ENCODE assay signal across 17 cellular contexts in the genomic region with DNA sequence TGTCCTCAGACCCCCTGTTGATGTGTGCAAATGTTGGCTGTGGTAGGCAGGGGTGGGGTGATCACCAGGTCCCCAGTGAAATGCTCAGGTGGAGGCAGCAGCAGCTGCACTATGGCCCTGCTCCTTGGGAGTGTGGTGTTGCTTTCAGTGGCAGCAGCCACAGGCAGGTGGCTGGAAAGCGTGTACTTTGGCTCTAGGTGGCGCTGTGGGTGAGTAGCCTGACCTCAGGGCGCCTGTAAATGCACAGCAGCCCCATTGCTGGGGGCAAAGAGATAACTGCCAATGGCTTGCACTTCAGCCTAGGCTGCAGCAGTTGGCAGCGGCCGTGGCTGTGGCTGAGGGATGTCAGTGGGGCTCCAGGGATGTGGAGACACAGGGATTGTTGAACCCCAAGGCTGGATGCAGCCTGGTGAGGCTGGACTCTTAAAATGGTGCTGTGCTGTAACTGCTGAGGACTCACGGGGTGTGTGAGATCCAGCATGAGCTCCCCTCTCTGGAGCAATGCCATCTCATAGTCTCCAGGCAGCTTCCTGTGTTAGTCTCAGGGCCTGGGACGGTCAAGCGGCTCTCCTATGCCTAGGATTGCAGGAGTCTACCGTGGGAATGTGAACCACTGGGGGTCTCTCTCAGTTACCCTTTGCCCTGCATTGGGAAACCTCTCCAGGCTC.
DNase-seq lines count a peak whose midpoint lies in the region; ATAC-seq and TF ChIP-seq lines count a peak whose summit lies in the region.
"Had no signal": no experiment of that assay in that cellular context is flagged by ENCODE, and none has a peak within 500 bp of the region (broad histone marks: within the 10 kb centered on the region; RNA-seq: fewer than 3 reads in every experiment).

No MANE protein-coding gene starts in this region.

- no peak overlapping the region for H2AFZ ChIP-seq in DND-41 (ENCODE audit: low read depth, low read length)
- H2AFZ ChIP-seq in GM23338, result no peak overlapping the region
- no peak overlapping the region for H2AFZ ChIP-seq in PC-3 (ENCODE audit: low read length)

- H3K27me3 Mint-ChIP-seq in GM23338 (ENCODE audit: insufficient read depth, low read depth, poor library complexity), result no peaks in the 10 kb centered on the region
- H3K27me3 Mint-ChIP-seq: activated naive CD8-positive, alpha-beta T cell treated with anti-CD3 and anti-CD28 coated beads for 36 hours; naive thymus-derived CD8-positive, alpha-beta T cell had no signal

- H3K9me2 ChIP-seq in GM23338 (ENCODE audit: insufficient read depth), result no peaks in the 10 kb centered on the region
- H3K9me2 ChIP-seq in PC-3 (replicated peaks; ENCODE audit: low read length), result no peaks in the 10 kb centered on the region

- H3K9me3 ChIP-seq in DND-41 (ENCODE audit: insufficient read depth, low read length, severe bottlenecking), result no peaks in the 10 kb centered on the region
- 0 out of 2 replicates have a peak, but pooled peaks cover 4% of the 10 kb centered on the region for H3K9me3 ChIP-seq in PC-3 (ENCODE audit: low read length)

- no peak for DNase-seq in DND-41
- peak; percentile 71 for DNase-seq in GM23338 (ENCODE audit: low spot score)
- DNase-seq in PC-3, result no peak
- DNase-seq in iPS DF 19.7 (ENCODE audit: low read depth, low spot score), result peak; percentile 7
- DNase-seq: activated naive CD8-positive, alpha-beta T cell treated with anti-CD3 and anti-CD28 coated beads for 36 hours; heart left ventricle; left ventricle myocardium superior; naive thymus-derived CD8-positive, alpha-beta T cell; NCI-H2227 treated with DMSO at 0.1 percent for 48 hours; stomach had no signal

- H3F3A ChIP-seq in GM23338 (replicated peaks; ENCODE audit: low read depth), result no peaks in the 10 kb centered on the region
- no peaks in the 10 kb centered on the region for H3F3A ChIP-seq in PC-3 (ENCODE audit: low read length, unreplicated experiment)

- TF ChIP-seq CTCF in DND-41 (IDR thresholded peaks at IDR 0.05; ENCODE audit: borderline replicate concordance, extremely low read depth, low read length, poor library complexity, severe bottlenecking), result peak; percentile 23
- peak; percentile 57 to 82 for TF ChIP-seq CTCF in GM23338 (conservative IDR thresholded peaks at IDR 0.05; ENCODE audit: low read depth in 2 of 2)
- TF ChIP-seq CTCF in PC-3 (conservative IDR thresholded peaks at IDR 0.05; ENCODE audit: low read depth, low read length), result peak; percentile 18; the same call in 1 of the 2 replicates

- H3K36me3 ChIP-seq in DND-41 (ENCODE audit: insufficient read depth, low read length), result no peaks in the 10 kb centered on the region
- H3K36me3 ChIP-seq in GM23338 (ENCODE audit: insufficient read depth), result 0 out of 2 replicates have a peak, but pooled peaks cover 6% of the 10 kb centered on the region
- H3K36me3 ChIP-seq in PC-3 (ENCODE audit: low read depth, low read length), result no peaks in the 10 kb centered on the region
- H3K36me3 ChIP-seq: BLaER1 treated with 17β-estradiol and CSF1 and Interleukin-3, amounts not matched to agents 10 nM and 100 nM; heart left ventricle; stomach had no signal

- no peaks in the 10 kb centered on the region; the same call in 2 of the 3 replicates for H3K4me1 Mint-ChIP-seq in GM23338
- H3K4me1 Mint-ChIP-seq: activated naive CD8-positive, alpha-beta T cell treated with anti-CD3 and anti-CD28 coated beads for 36 hours had no signal

- no peak overlapping the region for H3K9ac ChIP-seq in DND-41 (ENCODE audit: low read depth, low read length)
- no peak overlapping the region for H3K9ac ChIP-seq in PC-3 (ENCODE audit: low read length)
- H3K9ac ChIP-seq: BLaER1 treated with 17β-estradiol and CSF1 and Interleukin-3, amounts not matched to agents 10 nM and 100 nM had no signal

- intact Hi-C loops in PC-3 (cut with micrococcal nuclease), result no loop called here

- POLR2A ChIA-PET in PC-3 (lab: Charles Lee; ENCODE audit: unreplicated experiment), result no interaction called here

- H3K9me3 Mint-ChIP-seq in GM23338, result peaks cover 13% of the 10 kb centered on the region

- H3K4me1 ChIP-seq in DND-41 (ENCODE audit: insufficient read depth, low read length), result no peaks in the 10 kb centered on the region
- no peaks in the 10 kb centered on the region for H3K4me1 ChIP-seq in GM23338 (ENCODE audit: insufficient read depth)
- no peaks in the 10 kb centered on the region for H3K4me1 ChIP-seq in PC-3 (ENCODE audit: insufficient read depth, low read length)
- H3K4me1 ChIP-seq: BLaER1 treated with 17β-estradiol and CSF1 and Interleukin-3, amounts not matched to agents 10 nM and 100 nM; heart left ventricle; stomach had no signal

- H3K4me3 ChIP-seq in DND-41 (ENCODE audit: low read depth in 1 of 2, low read length in 2 of 2), result no peak overlapping the region
- H3K4me3 ChIP-seq in GM23338, result no peak overlapping the region
- H3K4me3 ChIP-seq in PC-3 (ENCODE audit: low read length), result no peak overlapping the region
- H3K4me3 ChIP-seq: BLaER1 treated with 17β-estradiol and CSF1 and Interleukin-3, amounts not matched to agents 10 nM and 100 nM; heart left ventricle; stomach had no signal

- no TSS peak for BruUV-seq in PC-3 (replicated peaks; lab: Mats Ljungman, UMichigan)

- H4K20me1 ChIP-seq in DND-41 (ENCODE audit: insufficient read depth, low read length), result no peaks in the 10 kb centered on the region
- H4K20me1 ChIP-seq in GM23338 (replicated peaks; ENCODE audit: insufficient read depth), result no peaks in the 10 kb centered on the region
- H4K20me1 ChIP-seq in PC-3 (ENCODE audit: low read length), result no peaks in the 10 kb centered on the region
- H4K20me1 ChIP-seq: BLaER1 treated with 17β-estradiol and CSF1 and Interleukin-3, amounts not matched to agents 10 nM and 100 nM had no signal

- no peak overlapping the region for H3K27ac Mint-ChIP-seq in GM23338
- H3K27ac Mint-ChIP-seq: activated naive CD8-positive, alpha-beta T cell treated with anti-CD3 and anti-CD28 coated beads for 36 hours; naive thymus-derived CD8-positive, alpha-beta T cell had no signal

- ATAC-seq in DND-41 (ENCODE audit: insufficient read depth, low read depth) (no peak), GM23338 (peak; percentile 98), PC-3 (no peak), GM21447 (IDR thresholded peaks at IDR 0.05; ENCODE audit: unreplicated experiment) (no peak), GM19452 (IDR thresholded peaks at IDR 0.05; ENCODE audit: unreplicated experiment) (no peak), GM21381 (IDR thresholded peaks at IDR 0.05; ENCODE audit: unreplicated experiment) (no peak)
- no peak for ATAC-seq in activated CD4-positive, CD25-positive, alpha-beta regulatory T cell treated with anti-CD3 and anti-CD28 coated beads, Interleukin-2, amount 50 U/mL, for 24 hours
- ATAC-seq: heart left ventricle; left ventricle myocardium superior; naive thymus-derived CD8-positive, alpha-beta T cell had no signal

- H3K79me2 ChIP-seq in DND-41 (ENCODE audit: insufficient read depth, low read length) (no peaks in the 10 kb centered on the region), GM23338 (replicated peaks; ENCODE audit: insufficient read depth) (no peaks in the 10 kb centered on the region), PC-3 (ENCODE audit: low read length) (no peaks in the 10 kb centered on the region)

- no peak overlapping the region for H3K4me2 ChIP-seq in DND-41 (ENCODE audit: insufficient read depth, low read length)
- H3K4me2 ChIP-seq in GM23338, result no peak overlapping the region
- H3K4me2 ChIP-seq in PC-3 (ENCODE audit: low read length), result no peak overlapping the region
- H3K4me2 ChIP-seq: BLaER1 treated with 17β-estradiol and CSF1 and Interleukin-3, amounts not matched to agents 10 nM and 100 nM had no signal

- H3K27ac ChIP-seq in DND-41 (ENCODE audit: low read length), result no peak overlapping the region
- no peak overlapping the region for H3K27ac ChIP-seq in GM23338 (ENCODE audit: low read depth)
- H3K27ac ChIP-seq in PC-3 (ENCODE audit: low read length), result no peak overlapping the region
- H3K27ac ChIP-seq: BLaER1 treated with 17β-estradiol and CSF1 and Interleukin-3, amounts not matched to agents 10 nM and 100 nM; heart left ventricle; HL-60; stomach; VCaP had no signal

- no peaks in the 10 kb centered on the region for H3K27me3 ChIP-seq in DND-41 (ENCODE audit: insufficient read depth, low read length, poor library complexity)
- no peaks in the 10 kb centered on the region for H3K27me3 ChIP-seq in GM23338 (ENCODE audit: insufficient read depth)
- H3K27me3 ChIP-seq in PC-3 (ENCODE audit: low read length), result no peaks in the 10 kb centered on the region

- no peak overlapping the region for H3K4me3 Mint-ChIP-seq in GM23338
- H3K4me3 Mint-ChIP-seq: activated naive CD8-positive, alpha-beta T cell treated with anti-CD3 and anti-CD28 coated beads for 36 hours; naive thymus-derived CD8-positive, alpha-beta T cell had no signal

- peaks cover 5% of the 10 kb centered on the region for H3K36me3 Mint-ChIP-seq in GM23338 (ENCODE audit: low read depth)
- H3K36me3 Mint-ChIP-seq: activated naive CD8-positive, alpha-beta T cell treated with anti-CD3 and anti-CD28 coated beads for 36 hours had no signal

- CTCF ChIA-PET in PC-3 (lab: Charles Lee), result interaction anchor here (0.5 kb wide), 1 partner anchor 797 kb away, joined by 3 read pairs; no protein-coding TSS in a partner anchor

TF ChIP-seq in GM23338, 12 proteins besides CTCF, POLR2A, EP300 and RAD21 (continues in another document):
- TF ChIP-seq CREB1 (CRISPR knock-in tag; IDR thresholded peaks at IDR 0.05; ENCODE audit: low read depth) (no peak), EZH2phosphoT487 (IDR thresholded peaks at IDR 0.05; ENCODE audit: unreplicated experiment) (no peak)

Comparison
In these comparisons a context has a peak if more than half of its experiments do, and no peak if none do; other contexts are left out.
1. DNase-seq: peak in GM23338 (single experiment) and iPS DF 19.7 (single experiment); none in DND-41 (single experiment) and PC-3 (single experiment).
2. CTCF ChIP-seq: peak in every context shown above with its lines; median percentile 70 in GM23338; 23 in DND-41; 18 in PC-3.